ENCODE assay signal across 1 cellular context in genomic region chr20:37526238-37526838, GRCh38.
TF ChIP-seq lines count a peak whose summit lies in the region.

No MANE protein-coding gene starts in this region.

TF ChIP-seq in K562, 482 proteins besides CTCF, POLR2A, EP300 and RAD21 (continued from another document and continues in another):
- TF ChIP-seq, protein P1, sequence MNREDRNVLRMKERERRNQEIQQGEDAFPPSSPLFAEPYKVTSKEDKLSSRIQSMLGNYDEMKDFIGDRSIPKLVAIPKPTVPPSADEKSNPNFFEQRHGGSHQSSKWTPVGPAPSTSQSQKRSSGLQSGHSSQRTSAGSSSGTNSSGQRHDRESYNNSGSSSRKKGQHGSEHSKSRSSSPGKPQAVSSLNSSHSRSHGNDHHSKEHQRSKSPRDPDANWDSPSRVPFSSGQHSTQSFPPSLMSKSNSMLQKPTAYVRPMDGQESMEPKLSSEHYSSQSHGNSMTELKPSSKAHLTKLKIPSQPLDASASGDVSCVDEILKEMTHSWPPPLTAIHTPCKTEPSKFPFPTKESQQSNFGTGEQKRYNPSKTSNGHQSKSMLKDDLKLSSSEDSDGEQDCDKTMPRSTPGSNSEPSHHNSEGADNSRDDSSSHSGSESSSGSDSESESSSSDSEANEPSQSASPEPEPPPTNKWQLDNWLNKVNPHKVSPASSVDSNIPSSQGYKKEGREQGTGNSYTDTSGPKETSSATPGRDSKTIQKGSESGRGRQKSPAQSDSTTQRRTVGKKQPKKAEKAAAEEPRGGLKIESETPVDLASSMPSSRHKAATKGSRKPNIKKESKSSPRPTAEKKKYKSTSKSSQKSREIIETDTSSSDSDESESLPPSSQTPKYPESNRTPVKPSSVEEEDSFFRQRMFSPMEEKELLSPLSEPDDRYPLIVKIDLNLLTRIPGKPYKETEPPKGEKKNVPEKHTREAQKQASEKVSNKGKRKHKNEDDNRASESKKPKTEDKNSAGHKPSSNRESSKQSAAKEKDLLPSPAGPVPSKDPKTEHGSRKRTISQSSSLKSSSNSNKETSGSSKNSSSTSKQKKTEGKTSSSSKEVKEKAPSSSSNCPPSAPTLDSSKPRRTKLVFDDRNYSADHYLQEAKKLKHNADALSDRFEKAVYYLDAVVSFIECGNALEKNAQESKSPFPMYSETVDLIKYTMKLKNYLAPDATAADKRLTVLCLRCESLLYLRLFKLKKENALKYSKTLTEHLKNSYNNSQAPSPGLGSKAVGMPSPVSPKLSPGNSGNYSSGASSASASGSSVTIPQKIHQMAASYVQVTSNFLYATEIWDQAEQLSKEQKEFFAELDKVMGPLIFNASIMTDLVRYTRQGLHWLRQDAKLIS (CRISPR knock-in tag; IDR thresholded peaks at IDR 0.05) = no peak
- TF ChIP-seq ZC3H11A (IDR thresholded peaks at IDR 0.05; ENCODE audit: low read depth, low read length) (no peak), RBM15 (IDR thresholded peaks at IDR 0.05; ENCODE audit: insufficient read depth, low read length) (no peak), FOXK2 (conservative IDR thresholded peaks at IDR 0.05 in 1 of 2, IDR thresholded peaks at IDR 0.05 in 1 of 2; ENCODE audit: low read depth in 2 of 2) (peak; percentile 43 to 68; a peak in 3 of 4 replicates), SREBF1 (IDR thresholded peaks at IDR 0.05; ENCODE audit: borderline replicate concordance, low read depth, low read length) (no peak), TCF3 (CRISPR knock-in tag; IDR thresholded peaks at IDR 0.05) (peak; percentile 95), KAT8 (IDR thresholded peaks at IDR 0.05; ENCODE audit: low read depth) (no peak), TOE1 (IDR thresholded peaks at IDR 0.05; ENCODE audit: borderline replicate concordance) (no peak), TOE1 (CRISPR knock-in tag; IDR thresholded peaks at IDR 0.05; ENCODE audit: borderline replicate concordance, low read depth) (no peak), KDM2B (CRISPR knock-in tag; IDR thresholded peaks at IDR 0.05) (no peak), DPF2 (IDR thresholded peaks at IDR 0.05) (peak; percentile 60), KDM4B (IDR thresholded peaks at IDR 0.05; ENCODE audit: borderline replicate concordance in 2 of 2, low read depth in 1 of 2) (no peak), SAFB (IDR thresholded peaks at IDR 0.05; ENCODE audit: borderline replicate concordance, low read depth, low read length) (no peak), CBX1 (IDR thresholded peaks at IDR 0.05; ENCODE audit: low read depth) (no peak), EWSR1 (IDR thresholded peaks at IDR 0.05; ENCODE audit: borderline replicate concordance, low read depth, partially characterized antibody) (no peak), ATF2 (CRISPR knock-in tag; IDR thresholded peaks at IDR 0.05) (no peak), NCOA6 (IDR thresholded peaks at IDR 0.05) (no peak), CHD1 (IDR thresholded peaks at IDR 0.05; ENCODE audit: low read length) (no peak), MCM7 (IDR thresholded peaks at IDR 0.05) (no peak), OTX1 (CRISPR knock-in tag; IDR thresholded peaks at IDR 0.05) (no peak), ZNF695 (CRISPR knock-in tag; IDR thresholded peaks at IDR 0.05) (no peak), FOS (IDR thresholded peaks at IDR 0.05; ENCODE audit: extremely low read depth, insufficient read length) (no peak), ZNF57 (CRISPR knock-in tag; IDR thresholded peaks at IDR 0.05) (no peak), SRSF9 (IDR thresholded peaks at IDR 0.05; ENCODE audit: borderline replicate concordance, low read depth, low read length) (no peak), HNRNPL (IDR thresholded peaks at IDR 0.05; ENCODE audit: low read depth, low read length) (no peak), NFIX (CRISPR knock-in tag; IDR thresholded peaks at IDR 0.05; ENCODE audit: low read depth) (no peak), PHF20 (IDR thresholded peaks at IDR 0.05; ENCODE audit: partially characterized antibody) (no peak), SMAD3 (CRISPR knock-in tag; conservative IDR thresholded peaks at IDR 0.05) (no peak), ETS2 (tag; IDR thresholded peaks at IDR 0.05; ENCODE audit: borderline replicate concordance, poor library complexity, severe bottlenecking) (no peak), ZNF586 (CRISPR knock-in tag; conservative IDR thresholded peaks at IDR 0.05) (no peak)
- TF ChIP-seq, protein P2, sequence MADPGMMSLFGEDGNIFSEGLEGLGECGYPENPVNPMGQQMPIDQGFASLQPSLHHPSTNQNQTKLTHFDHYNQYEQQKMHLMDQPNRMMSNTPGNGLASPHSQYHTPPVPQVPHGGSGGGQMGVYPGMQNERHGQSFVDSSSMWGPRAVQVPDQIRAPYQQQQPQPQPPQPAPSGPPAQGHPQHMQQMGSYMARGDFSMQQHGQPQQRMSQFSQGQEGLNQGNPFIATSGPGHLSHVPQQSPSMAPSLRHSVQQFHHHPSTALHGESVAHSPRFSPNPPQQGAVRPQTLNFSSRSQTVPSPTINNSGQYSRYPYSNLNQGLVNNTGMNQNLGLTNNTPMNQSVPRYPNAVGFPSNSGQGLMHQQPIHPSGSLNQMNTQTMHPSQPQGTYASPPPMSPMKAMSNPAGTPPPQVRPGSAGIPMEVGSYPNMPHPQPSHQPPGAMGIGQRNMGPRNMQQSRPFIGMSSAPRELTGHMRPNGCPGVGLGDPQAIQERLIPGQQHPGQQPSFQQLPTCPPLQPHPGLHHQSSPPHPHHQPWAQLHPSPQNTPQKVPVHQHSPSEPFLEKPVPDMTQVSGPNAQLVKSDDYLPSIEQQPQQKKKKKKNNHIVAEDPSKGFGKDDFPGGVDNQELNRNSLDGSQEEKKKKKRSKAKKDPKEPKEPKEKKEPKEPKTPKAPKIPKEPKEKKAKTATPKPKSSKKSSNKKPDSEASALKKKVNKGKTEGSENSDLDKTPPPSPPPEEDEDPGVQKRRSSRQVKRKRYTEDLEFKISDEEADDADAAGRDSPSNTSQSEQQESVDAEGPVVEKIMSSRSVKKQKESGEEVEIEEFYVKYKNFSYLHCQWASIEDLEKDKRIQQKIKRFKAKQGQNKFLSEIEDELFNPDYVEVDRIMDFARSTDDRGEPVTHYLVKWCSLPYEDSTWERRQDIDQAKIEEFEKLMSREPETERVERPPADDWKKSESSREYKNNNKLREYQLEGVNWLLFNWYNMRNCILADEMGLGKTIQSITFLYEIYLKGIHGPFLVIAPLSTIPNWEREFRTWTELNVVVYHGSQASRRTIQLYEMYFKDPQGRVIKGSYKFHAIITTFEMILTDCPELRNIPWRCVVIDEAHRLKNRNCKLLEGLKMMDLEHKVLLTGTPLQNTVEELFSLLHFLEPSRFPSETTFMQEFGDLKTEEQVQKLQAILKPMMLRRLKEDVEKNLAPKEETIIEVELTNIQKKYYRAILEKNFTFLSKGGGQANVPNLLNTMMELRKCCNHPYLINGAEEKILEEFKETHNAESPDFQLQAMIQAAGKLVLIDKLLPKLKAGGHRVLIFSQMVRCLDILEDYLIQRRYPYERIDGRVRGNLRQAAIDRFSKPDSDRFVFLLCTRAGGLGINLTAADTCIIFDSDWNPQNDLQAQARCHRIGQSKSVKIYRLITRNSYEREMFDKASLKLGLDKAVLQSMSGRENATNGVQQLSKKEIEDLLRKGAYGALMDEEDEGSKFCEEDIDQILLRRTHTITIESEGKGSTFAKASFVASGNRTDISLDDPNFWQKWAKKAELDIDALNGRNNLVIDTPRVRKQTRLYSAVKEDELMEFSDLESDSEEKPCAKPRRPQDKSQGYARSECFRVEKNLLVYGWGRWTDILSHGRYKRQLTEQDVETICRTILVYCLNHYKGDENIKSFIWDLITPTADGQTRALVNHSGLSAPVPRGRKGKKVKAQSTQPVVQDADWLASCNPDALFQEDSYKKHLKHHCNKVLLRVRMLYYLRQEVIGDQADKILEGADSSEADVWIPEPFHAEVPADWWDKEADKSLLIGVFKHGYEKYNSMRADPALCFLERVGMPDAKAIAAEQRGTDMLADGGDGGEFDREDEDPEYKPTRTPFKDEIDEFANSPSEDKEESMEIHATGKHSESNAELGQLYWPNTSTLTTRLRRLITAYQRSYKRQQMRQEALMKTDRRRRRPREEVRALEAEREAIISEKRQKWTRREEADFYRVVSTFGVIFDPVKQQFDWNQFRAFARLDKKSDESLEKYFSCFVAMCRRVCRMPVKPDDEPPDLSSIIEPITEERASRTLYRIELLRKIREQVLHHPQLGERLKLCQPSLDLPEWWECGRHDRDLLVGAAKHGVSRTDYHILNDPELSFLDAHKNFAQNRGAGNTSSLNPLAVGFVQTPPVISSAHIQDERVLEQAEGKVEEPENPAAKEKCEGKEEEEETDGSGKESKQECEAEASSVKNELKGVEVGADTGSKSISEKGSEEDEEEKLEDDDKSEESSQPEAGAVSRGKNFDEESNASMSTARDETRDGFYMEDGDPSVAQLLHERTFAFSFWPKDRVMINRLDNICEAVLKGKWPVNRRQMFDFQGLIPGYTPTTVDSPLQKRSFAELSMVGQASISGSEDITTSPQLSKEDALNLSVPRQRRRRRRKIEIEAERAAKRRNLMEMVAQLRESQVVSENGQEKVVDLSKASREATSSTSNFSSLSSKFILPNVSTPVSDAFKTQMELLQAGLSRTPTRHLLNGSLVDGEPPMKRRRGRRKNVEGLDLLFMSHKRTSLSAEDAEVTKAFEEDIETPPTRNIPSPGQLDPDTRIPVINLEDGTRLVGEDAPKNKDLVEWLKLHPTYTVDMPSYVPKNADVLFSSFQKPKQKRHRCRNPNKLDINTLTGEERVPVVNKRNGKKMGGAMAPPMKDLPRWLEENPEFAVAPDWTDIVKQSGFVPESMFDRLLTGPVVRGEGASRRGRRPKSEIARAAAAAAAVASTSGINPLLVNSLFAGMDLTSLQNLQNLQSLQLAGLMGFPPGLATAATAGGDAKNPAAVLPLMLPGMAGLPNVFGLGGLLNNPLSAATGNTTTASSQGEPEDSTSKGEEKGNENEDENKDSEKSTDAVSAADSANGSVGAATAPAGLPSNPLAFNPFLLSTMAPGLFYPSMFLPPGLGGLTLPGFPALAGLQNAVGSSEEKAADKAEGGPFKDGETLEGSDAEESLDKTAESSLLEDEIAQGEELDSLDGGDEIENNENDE (IDR thresholded peaks at IDR 0.05; ENCODE audit: low read depth, low read length) = no peak
- TF ChIP-seq, protein P3, sequence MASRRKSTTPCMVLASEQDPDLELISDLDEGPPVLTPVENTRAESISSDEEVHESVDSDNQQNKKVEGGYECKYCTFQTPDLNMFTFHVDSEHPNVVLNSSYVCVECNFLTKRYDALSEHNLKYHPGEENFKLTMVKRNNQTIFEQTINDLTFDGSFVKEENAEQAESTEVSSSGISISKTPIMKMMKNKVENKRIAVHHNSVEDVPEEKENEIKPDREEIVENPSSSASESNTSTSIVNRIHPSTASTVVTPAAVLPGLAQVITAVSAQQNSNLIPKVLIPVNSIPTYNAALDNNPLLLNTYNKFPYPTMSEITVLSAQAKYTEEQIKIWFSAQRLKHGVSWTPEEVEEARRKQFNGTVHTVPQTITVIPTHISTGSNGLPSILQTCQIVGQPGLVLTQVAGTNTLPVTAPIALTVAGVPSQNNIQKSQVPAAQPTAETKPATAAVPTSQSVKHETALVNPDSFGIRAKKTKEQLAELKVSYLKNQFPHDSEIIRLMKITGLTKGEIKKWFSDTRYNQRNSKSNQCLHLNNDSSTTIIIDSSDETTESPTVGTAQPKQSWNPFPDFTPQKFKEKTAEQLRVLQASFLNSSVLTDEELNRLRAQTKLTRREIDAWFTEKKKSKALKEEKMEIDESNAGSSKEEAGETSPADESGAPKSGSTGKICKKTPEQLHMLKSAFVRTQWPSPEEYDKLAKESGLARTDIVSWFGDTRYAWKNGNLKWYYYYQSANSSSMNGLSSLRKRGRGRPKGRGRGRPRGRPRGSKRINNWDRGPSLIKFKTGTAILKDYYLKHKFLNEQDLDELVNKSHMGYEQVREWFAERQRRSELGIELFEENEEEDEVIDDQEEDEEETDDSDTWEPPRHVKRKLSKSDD (conservative IDR thresholded peaks at IDR 0.05; ENCODE audit: low read length) = no peak
- TF ChIP-seq, protein P4, sequence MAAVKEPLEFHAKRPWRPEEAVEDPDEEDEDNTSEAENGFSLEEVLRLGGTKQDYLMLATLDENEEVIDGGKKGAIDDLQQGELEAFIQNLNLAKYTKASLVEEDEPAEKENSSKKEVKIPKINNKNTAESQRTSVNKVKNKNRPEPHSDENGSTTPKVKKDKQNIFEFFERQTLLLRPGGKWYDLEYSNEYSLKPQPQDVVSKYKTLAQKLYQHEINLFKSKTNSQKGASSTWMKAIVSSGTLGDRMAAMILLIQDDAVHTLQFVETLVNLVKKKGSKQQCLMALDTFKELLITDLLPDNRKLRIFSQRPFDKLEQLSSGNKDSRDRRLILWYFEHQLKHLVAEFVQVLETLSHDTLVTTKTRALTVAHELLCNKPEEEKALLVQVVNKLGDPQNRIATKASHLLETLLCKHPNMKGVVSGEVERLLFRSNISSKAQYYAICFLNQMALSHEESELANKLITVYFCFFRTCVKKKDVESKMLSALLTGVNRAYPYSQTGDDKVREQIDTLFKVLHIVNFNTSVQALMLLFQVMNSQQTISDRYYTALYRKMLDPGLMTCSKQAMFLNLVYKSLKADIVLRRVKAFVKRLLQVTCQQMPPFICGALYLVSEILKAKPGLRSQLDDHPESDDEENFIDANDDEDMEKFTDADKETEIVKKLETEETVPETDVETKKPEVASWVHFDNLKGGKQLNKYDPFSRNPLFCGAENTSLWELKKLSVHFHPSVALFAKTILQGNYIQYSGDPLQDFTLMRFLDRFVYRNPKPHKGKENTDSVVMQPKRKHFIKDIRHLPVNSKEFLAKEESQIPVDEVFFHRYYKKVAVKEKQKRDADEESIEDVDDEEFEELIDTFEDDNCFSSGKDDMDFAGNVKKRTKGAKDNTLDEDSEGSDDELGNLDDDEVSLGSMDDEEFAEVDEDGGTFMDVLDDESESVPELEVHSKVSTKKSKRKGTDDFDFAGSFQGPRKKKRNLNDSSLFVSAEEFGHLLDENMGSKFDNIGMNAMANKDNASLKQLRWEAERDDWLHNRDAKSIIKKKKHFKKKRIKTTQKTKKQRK (IDR thresholded peaks at IDR 0.05; ENCODE audit: borderline replicate concordance, low read depth, low read length) = no peak
